Comparison of ENCODE assay signal across 9 cellular contexts in genomic region chr10:102673961-102674511, GRCh38. TPM values are rescaled to one million over a fixed set of nuclear protein-coding genes. Genes with fewer than 3 reads are reported as not detected.
DNase-seq lines count a peak whose midpoint lies in the region; ATAC-seq and TF ChIP-seq lines count a peak whose summit lies in the region.
"Had no signal": no experiment of that assay in that cellular context is flagged by ENCODE, and none has a peak within 500 bp of the region (broad histone marks: within the 10 kb centered on the region; RNA-seq: fewer than 3 reads in every experiment).

No MANE protein-coding gene starts in this region.

- H2BK5ac ChIP-seq in trophoblast cell (ENCODE audit: low read depth, low read length, poor library complexity): no peak overlapping the region

- H3K14ac ChIP-seq in trophoblast cell (ENCODE audit: low read length): no peak overlapping the region

- WGBS in trophoblast cell (ENCODE audit: extremely low coverage, insufficient coverage, insufficient read length): no CpG with 5 or more reads among the region's 18 CpGs

- peak overlapping the region; percentile 26 for H4K91ac ChIP-seq in trophoblast cell (ENCODE audit: low read depth, low read length)

- no peaks in the 10 kb centered on the region for H3K36me3 Mint-ChIP-seq in activated naive CD8-positive, alpha-beta T cell treated with anti-CD3 and anti-CD28 coated beads, Interleukin-2, amount 50 U/mL, for 24 hours (ENCODE audit: low read depth)
- H3K36me3 Mint-ChIP-seq in type B pancreatic cell: no peaks in the 10 kb centered on the region

- no peak overlapping the region for H4K12ac ChIP-seq in trophoblast cell (ENCODE audit: low read depth, low read length)

- no peaks in the 10 kb centered on the region for H3K9me3 Mint-ChIP-seq in activated naive CD8-positive, alpha-beta T cell treated with anti-CD3 and anti-CD28 coated beads, Interleukin-2, amount 50 U/mL, for 24 hours
- no peaks in the 10 kb centered on the region for H3K9me3 Mint-ChIP-seq in type B pancreatic cell

- peak overlapping the region; percentile 17 for H3K4me2 ChIP-seq in trophoblast cell (ENCODE audit: low read length)

- H3K27ac ChIP-seq in trophoblast cell (ENCODE audit: low read depth, low read length): no peak overlapping the region
- H3K27ac ChIP-seq: C4-2B had no signal

- peak overlapping the region; percentile 81 for H3K4me3 Mint-ChIP-seq in activated naive CD8-positive, alpha-beta T cell treated with anti-CD3 and anti-CD28 coated beads, Interleukin-2, amount 50 U/mL, for 24 hours
- H3K4me3 Mint-ChIP-seq in type B pancreatic cell: peak overlapping the region; percentile 77

- peak overlapping the region; percentile 84 for H3K27ac Mint-ChIP-seq in activated naive CD8-positive, alpha-beta T cell treated with anti-CD3 and anti-CD28 coated beads, Interleukin-2, amount 50 U/mL, for 24 hours
- H3K27ac Mint-ChIP-seq in type B pancreatic cell: peak overlapping the region; percentile 76

- no peaks in the 10 kb centered on the region for H3K9me3 ChIP-seq in trophoblast cell (ENCODE audit: insufficient read depth, low read depth, low read length)

- H3K79me2 ChIP-seq in trophoblast cell (ENCODE audit: control insufficient read depth, insufficient read depth, low read length, poor library complexity): peaks cover 2% of the 10 kb centered on the region

- H3K27me3 Mint-ChIP-seq in activated naive CD8-positive, alpha-beta T cell treated with anti-CD3 and anti-CD28 coated beads, Interleukin-2, amount 50 U/mL, for 24 hours: no peaks in the 10 kb centered on the region
- no peaks in the 10 kb centered on the region for H3K27me3 Mint-ChIP-seq in type B pancreatic cell

- H3K27me3 ChIP-seq in trophoblast cell (ENCODE audit: insufficient read depth, low read length): no peaks in the 10 kb centered on the region

- no peak overlapping the region for H2AFZ ChIP-seq in trophoblast cell (ENCODE audit: insufficient read depth, low read length, poor library complexity)

- TF ChIP-seq CTCF in type B pancreatic cell (conservative IDR thresholded peaks at IDR 0.05): no peak

- H2AK5ac ChIP-seq in trophoblast cell (ENCODE audit: low read length): peak overlapping the region; percentile 18

- no peak overlapping the region for H3K4me3 ChIP-seq in trophoblast cell (ENCODE audit: low read depth, low read length)

- intact Hi-C loops in left cardiac atrium (cut with DNase I): no loop called here

- peaks cover 41% of the 10 kb centered on the region for H3K4me1 Mint-ChIP-seq in activated naive CD8-positive, alpha-beta T cell treated with anti-CD3 and anti-CD28 coated beads, Interleukin-2, amount 50 U/mL, for 24 hours
- peaks cover 70% of the 10 kb centered on the region for H3K4me1 Mint-ChIP-seq in type B pancreatic cell (ENCODE audit: unreplicated experiment)

- H4K8ac ChIP-seq in trophoblast cell (ENCODE audit: low read depth, low read length): no peak overlapping the region

- H3K18ac ChIP-seq in trophoblast cell (ENCODE audit: low read length): peak overlapping the region; percentile 57

- H3K4me1 ChIP-seq in trophoblast cell (ENCODE audit: control insufficient read depth in 1 of 2, insufficient read depth in 2 of 2, low read length in 2 of 2): peaks cover 31 to 45% of the 10 kb centered on the region in 2 experiments

- DNase-seq in NCI-H1436 (lab: John Stamatoyannopoulos, UW) (peak; percentile 82), NCI-H1436 treated with DMSO at 0.1 percent for 48 hours (lab: John Stamatoyannopoulos, UW) (no peak), SW480 (ENCODE audit: low spot score) (peak; percentile 83), left cardiac atrium (peak; percentile 72), trophoblast cell (peak in 1 of 2 donors; percentile 52), type B pancreatic cell (ENCODE audit: extremely low spot score, unreplicated experiment) (no peak)
- peak; percentile 68 for DNase-seq in activated naive CD8-positive, alpha-beta T cell treated with anti-CD3 and anti-CD28 coated beads, Interleukin-2, amount 50 U/mL, for 24 hours

- peak; percentile 94 for ATAC-seq in activated naive CD8-positive, alpha-beta T cell treated with anti-CD3 and anti-CD28 coated beads, Interleukin-2, amount 50 U/mL, for 24 hours
- peak; percentile 69 to 73 for ATAC-seq in left cardiac atrium
- ATAC-seq in GM18867 (IDR thresholded peaks at IDR 0.05; ENCODE audit: unreplicated experiment): no peak

- H3K36me3 ChIP-seq in trophoblast cell (ENCODE audit: control insufficient read depth in 1 of 2, insufficient read depth in 2 of 2, low read length in 2 of 2): no peaks in the 10 kb centered on the region

- no peak overlapping the region for H3K4ac ChIP-seq in trophoblast cell (ENCODE audit: low read depth, low read length)

- no peak overlapping the region for H3K9ac ChIP-seq in trophoblast cell (ENCODE audit: low read length)

- peak overlapping the region; percentile 10 for H2BK120ac ChIP-seq in trophoblast cell (ENCODE audit: insufficient read depth, low read length, poor library complexity)

- H3K23ac ChIP-seq in trophoblast cell (ENCODE audit: low read length): no peak overlapping the region

- peaks cover 19% of the 10 kb centered on the region for H3K79me1 ChIP-seq in trophoblast cell (ENCODE audit: low read length)

- peak overlapping the region; percentile 63 for H2BK12ac ChIP-seq in trophoblast cell (ENCODE audit: low read length)

RNA-seq across cellular contexts. Expression of gene TRIM8, which starts 29.8 kb away (rescaled TPM):
- total RNA-seq in left cardiac atrium (100 to 1,000 TPM; 104 to 108 TPM), type B pancreatic cell (ENCODE audit: low replicate concordance) (81.6 and 124 TPM in 2 replicates)
- polyA plus RNA-seq in trophoblast cell (2013): 36.7 and 37.2 TPM in 2 replicates

RNA-seq across cellular contexts. Expression of gene ARL3, which starts 40.2 kb away (rescaled TPM):
- total RNA-seq in left cardiac atrium: 10 to 100 TPM; 12.0 to 12.4 TPM
- polyA plus RNA-seq in trophoblast cell (2013): 16.3 and 18.0 TPM in 2 replicates
- total RNA-seq in type B pancreatic cell (ENCODE audit: low replicate concordance): 12.2 and 15.8 TPM in 2 replicates

RNA-seq across cellular contexts. Expression of gene SFXN2, which starts 40.4 kb away (rescaled TPM):
- total RNA-seq in left cardiac atrium: 1 to 10 TPM; 3.2 to 4.0 TPM
- polyA plus RNA-seq in trophoblast cell (2013): 9.0 and 9.4 TPM in 2 replicates
- total RNA-seq in type B pancreatic cell (ENCODE audit: low replicate concordance): 27.8 and 35.8 TPM in 2 replicates

Comparison
In these comparisons a context has a peak if more than half of its experiments do, and no peak if none do; other contexts are left out.
1. DNase-seq: peak in NCI-H1436 (single experiment), SW480 (single experiment), activated naive CD8-positive, alpha-beta T cell treated with anti-CD3 and anti-CD28 coated beads, Interleukin-2, amount 50 U/mL, for 24 hours (single experiment) and left cardiac atrium (single experiment); none in NCI-H1436 treated with DMSO at 0.1 percent for 48 hours (single experiment) and type B pancreatic cell (single experiment).